In the genomic region with DNA sequence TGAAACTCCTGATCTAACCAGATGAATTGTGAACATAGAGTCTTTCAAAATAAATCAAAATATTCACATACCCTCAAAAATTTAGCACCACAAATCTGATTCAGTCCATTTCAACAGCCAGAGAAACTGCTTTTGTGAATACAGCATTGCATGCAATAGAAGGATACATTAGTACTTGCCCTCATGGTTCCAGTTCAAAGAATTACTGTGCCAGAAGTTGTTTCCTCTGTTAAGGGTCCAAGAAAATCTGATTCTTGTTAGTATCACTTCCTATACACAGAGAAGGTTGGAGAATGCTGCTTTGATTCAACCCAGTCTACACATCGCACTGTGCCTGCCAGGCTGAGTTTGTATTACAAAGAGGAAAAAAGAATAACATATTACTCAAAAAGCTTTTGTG, we compare ENCODE assay signal across 24 cellular contexts.
"Had no signal": no experiment of that assay in that cellular context is flagged by ENCODE, and none has a peak within 500 bp of the region (broad histone marks: within the 10 kb centered on the region; RNA-seq: fewer than 3 reads in every experiment).

No MANE protein-coding gene starts in this region.

- H3K9me3 ChIP-seq: colonic mucosa, left ventricle myocardium inferior, lower lobe of right lung, neutrophil, psoas muscle, spleen, stomach, thoracic aorta, upper lobe of left lung, uterus had no signal

- H3K36me3 ChIP-seq: colonic mucosa, left ventricle myocardium inferior, lower lobe of right lung, neutrophil, spleen, stomach, thoracic aorta, upper lobe of left lung, uterus had no signal

- H2AFZ ChIP-seq: hepatocyte had no signal

- H3K4me1 ChIP-seq: colonic mucosa, left ventricle myocardium inferior, uterus had no signal

- H3K79me2 ChIP-seq: hepatocyte had no signal

- DNase-seq: colonic mucosa; effector CD4-positive, alpha-beta T cell; foreskin melanocyte; head of caudate nucleus; kidney; left cardiac atrium; left ventricle myocardium inferior; lower lobe of right lung; naive thymus-derived CD4-positive, alpha-beta T cell; nephron progenitor cell; psoas muscle; retina; spleen; stimulated activated CD4-positive, alpha-beta T cell treated with anti-CD3 and anti-CD28 coated beads, Interleukin-15, amount 100 ng/mL, for 24 hours; stimulated activated CD4-positive, alpha-beta T cell treated with anti-CD3 and anti-CD28 coated beads, Interleukin-1b, Interleukin-23, amount 100 ng/mL, for 48 hours; stimulated activated CD4-positive, alpha-beta T cell treated with anti-CD3 and anti-CD28 coated beads, Interleukin-4, amount 100 ng/mL, for 4 hours; stimulated activated naive CD4-positive, alpha-beta T cell; stomach; substantia nigra; upper lobe of left lung; uterus had no signal

- H3K27me3 ChIP-seq: colonic mucosa, hepatocyte, neutrophil, spleen, stomach, upper lobe of left lung, uterus had no signal

- H3K4me3 ChIP-seq: colonic mucosa, hepatocyte, left ventricle myocardium inferior, lower lobe of right lung, psoas muscle, spleen, stomach, thoracic aorta, upper lobe of left lung, uterus had no signal

- H3K27ac ChIP-seq: colonic mucosa, hepatocyte, left ventricle myocardium inferior, lower lobe of right lung, neutrophil, psoas muscle, spleen, stomach, thoracic aorta, upper lobe of left lung, uterus had no signal
